Comparison of ENCODE assay signal across 1 cellular context in the genomic region with DNA sequence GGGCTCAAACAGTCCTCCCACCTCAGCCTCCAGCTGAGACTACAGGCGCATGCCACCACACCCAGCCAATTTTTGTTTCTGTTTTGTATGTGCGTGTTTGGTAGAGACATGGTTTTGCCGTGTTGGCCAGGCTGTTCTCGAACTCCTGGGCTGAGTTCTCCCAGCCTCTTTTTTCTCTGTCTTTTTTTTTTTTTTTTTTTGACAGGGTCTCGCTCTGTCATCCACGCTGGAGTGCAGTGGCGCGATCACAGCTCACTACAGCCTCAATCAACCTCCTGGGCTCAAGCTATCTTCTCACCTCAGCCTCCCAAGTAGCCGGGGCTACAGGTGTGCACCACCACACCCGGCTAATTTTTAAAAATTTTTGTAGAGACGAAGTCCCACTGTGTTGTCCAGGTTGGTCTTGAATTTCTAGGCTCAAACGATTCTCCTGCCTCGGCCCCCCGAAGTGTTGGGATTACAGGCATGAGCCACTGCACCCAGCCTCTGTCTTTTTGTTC.
TF ChIP-seq lines count a peak whose summit lies in the region.

No MANE protein-coding gene starts in this region.

TF ChIP-seq in GM12878, 131 proteins besides CTCF, POLR2A, EP300 and RAD21:
- TF ChIP-seq POLR2AphosphoS5 (IDR thresholded peaks at IDR 0.05; ENCODE audit: low read length) (no peak), CEBPZ (IDR thresholded peaks at IDR 0.05; ENCODE audit: low read depth, low read length) (no peak), MTA3 (IDR thresholded peaks at IDR 0.05; ENCODE audit: borderline replicate concordance, low read length) (no peak), MLLT1 (IDR thresholded peaks at IDR 0.05) (peak; percentile 74; the same call in 1 of the 2 replicates), MTA2 (IDR thresholded peaks at IDR 0.05; ENCODE audit: low read depth) (0 out of 2 replicates have a peak, but pooled peaks have one; percentile 20), NR2C1 (IDR thresholded peaks at IDR 0.05) (no peak), NFYA (IDR thresholded peaks at IDR 0.05; ENCODE audit: borderline replicate concordance, low read depth, low read length) (no peak), ZNF207 (IDR thresholded peaks at IDR 0.05; ENCODE audit: borderline replicate concordance) (no peak), SMARCA5 (IDR thresholded peaks at IDR 0.05) (peak; percentile 91; the same call in 1 of the 2 replicates), NBN (IDR thresholded peaks at IDR 0.05) (0 out of 2 replicates have a peak, but pooled peaks have one; percentile 0)
